ENCODE assay signal across 25 cellular contexts in genomic region chr6:163122365-163122764, GRCh38.
DNase-seq lines count a peak whose midpoint lies in the region; ATAC-seq and TF ChIP-seq lines count a peak whose summit lies in the region.
"Had no signal": no experiment of that assay in that cellular context is flagged by ENCODE, and none has a peak within 500 bp of the region (broad histone marks: within the 10 kb centered on the region; RNA-seq: fewer than 3 reads in every experiment).

No MANE protein-coding gene starts in this region.

- CTCF ChIA-PET in WTC11 (lab: Charles Lee), result no interaction called here

- in situ Hi-C loops in KBM-7 (cut with MboI; ENCODE audit: low pct_unique_long_range_greater_than_20kb, low sequenced_read_pairs), result no loop called here

- H3K4me3 Mint-ChIP-seq in WTC11, result no peak overlapping the region; the same call in 1 of the 2 replicates
- H3K4me3 Mint-ChIP-seq in activated T-helper 17 cell treated with anti-CD3 and anti-CD28 coated beads, Interleukin-2, amount 50 U/mL, for 72 hours, result no peak overlapping the region
- H3K4me3 Mint-ChIP-seq: activated CD4-positive, alpha-beta memory T cell treated with anti-CD3 and anti-CD28 coated beads, Interleukin-2, amount 10 ng/mL, durations not matched to agents 7 days and 5 days; activated naive CD8-positive, alpha-beta T cell; mesothelial cell of epicardium had no signal

- H3K4me1 Mint-ChIP-seq in WTC11, result peaks cover 33% of the 10 kb centered on the region
- H3K4me1 Mint-ChIP-seq in activated T-helper 17 cell treated with anti-CD3 and anti-CD28 coated beads, Interleukin-2, amount 50 U/mL, for 72 hours, result no peaks in the 10 kb centered on the region
- H3K4me1 Mint-ChIP-seq: activated CD4-positive, alpha-beta memory T cell treated with anti-CD3 and anti-CD28 coated beads, Interleukin-2, amount 10 ng/mL, durations not matched to agents 7 days and 5 days; mesothelial cell of epicardium; naive B cell had no signal

- H3K9me3 Mint-ChIP-seq in WTC11, result peaks cover 22% of the 10 kb centered on the region
- H3K9me3 Mint-ChIP-seq in activated T-helper 17 cell treated with anti-CD3 and anti-CD28 coated beads, Interleukin-2, amount 50 U/mL, for 72 hours, result peaks cover 6% of the 10 kb centered on the region
- H3K9me3 Mint-ChIP-seq: activated CD4-positive, alpha-beta memory T cell treated with anti-CD3 and anti-CD28 coated beads, Interleukin-2, amount 10 ng/mL, durations not matched to agents 7 days and 5 days had no signal

- DNase-seq in DMS53 (lab: John Stamatoyannopoulos, UW) (peak; percentile 93), KBM-7 (peak; percentile 1), NCI-H69 (lab: John Stamatoyannopoulos, UW) (peak; percentile 84), WTC11 (ENCODE audit: low spot score) (no peak), RKO (ENCODE audit: low spot score) (no peak)
- DNase-seq: activated CD4-positive, alpha-beta memory T cell treated with anti-CD3 and anti-CD28 coated beads, Interleukin-2, amount 10 ng/mL, durations not matched to agents 7 days and 5 days; activated CD4-positive, CD25-positive, alpha-beta regulatory T cell treated with anti-CD3 and anti-CD28 coated beads, Interleukin-2, amount 50 U/mL, for 72 hours; activated CD8-positive, alpha-beta memory T cell treated with anti-CD3 and anti-CD28 coated beads, Interleukin-2, amount 50 U/mL, for 48 hours; BE2C; colonic mucosa; COR-L47; DMS79; effector memory CD4-positive, alpha-beta T cell; glutamatergic neuron; naive B cell; NCI-H1105 treated with DMSO at 0.1 percent for 48 hours; NK-92 treated with Interleukin-12 subunit alpha and Interleukin-12 subunit beta, amount 100 ng/mL, for 24 hours; retina; small intestine; T-helper 1 cell; tibial artery had no signal

- ATAC-seq in WTC11, result no peak
- no peak for ATAC-seq in activated T-helper 17 cell treated with anti-CD3 and anti-CD28 coated beads, Interleukin-2, amount 50 U/mL, for 72 hours (replicated peaks)
- no peak for ATAC-seq in GM21528 (IDR thresholded peaks at IDR 0.05; ENCODE audit: low FRiP score, unreplicated experiment)

- no peaks in the 10 kb centered on the region; the same call in 1 of the 2 replicates for H3K27me3 Mint-ChIP-seq in WTC11 (ENCODE audit: low read depth)
- peaks cover 3% of the 10 kb centered on the region for H3K27me3 Mint-ChIP-seq in activated T-helper 17 cell treated with anti-CD3 and anti-CD28 coated beads, Interleukin-2, amount 50 U/mL, for 72 hours
- H3K27me3 Mint-ChIP-seq: activated CD4-positive, alpha-beta memory T cell treated with anti-CD3 and anti-CD28 coated beads, Interleukin-2, amount 10 ng/mL, durations not matched to agents 7 days and 5 days; activated naive CD8-positive, alpha-beta T cell; naive B cell had no signal

- POLR2A ChIA-PET in WTC11 (lab: Charles Lee), result no interaction called here

- peak overlapping the region; percentile 67 for H3K27ac Mint-ChIP-seq in WTC11
- H3K27ac Mint-ChIP-seq in activated T-helper 17 cell treated with anti-CD3 and anti-CD28 coated beads, Interleukin-2, amount 50 U/mL, for 72 hours, result no peak overlapping the region
- H3K27ac Mint-ChIP-seq: activated CD4-positive, alpha-beta memory T cell treated with anti-CD3 and anti-CD28 coated beads, Interleukin-2, amount 10 ng/mL, durations not matched to agents 7 days and 5 days; activated naive CD8-positive, alpha-beta T cell; mesothelial cell of epicardium; naive B cell had no signal

- TF ChIP-seq CTCF in WTC11 (IDR thresholded peaks at IDR 0.05), result no peak

- peaks cover 18% of the 10 kb centered on the region for H3K36me3 Mint-ChIP-seq in WTC11
- H3K36me3 Mint-ChIP-seq in activated T-helper 17 cell treated with anti-CD3 and anti-CD28 coated beads, Interleukin-2, amount 50 U/mL, for 72 hours (ENCODE audit: low read depth), result no peaks in the 10 kb centered on the region
- H3K36me3 Mint-ChIP-seq: activated naive CD8-positive, alpha-beta T cell; mesothelial cell of epicardium; naive B cell had no signal

TF ChIP-seq in WTC11, 78 proteins besides CTCF, POLR2A, EP300 and RAD21:
- no peak for TF ChIP-seq NFE2L1 (CRISPR knock-in tag; IDR thresholded peaks at IDR 0.05)
- no peak for TF ChIP-seq NFYB (CRISPR knock-in tag; conservative IDR thresholded peaks at IDR 0.05; ENCODE audit: low read depth)
- no peak for TF ChIP-seq ZNF138 (CRISPR knock-in tag; conservative IDR thresholded peaks at IDR 0.05)
- TF ChIP-seq USF1 (CRISPR knock-in tag; IDR thresholded peaks at IDR 0.05), result no peak
- TF ChIP-seq TP53 (CRISPR knock-in tag; IDR thresholded peaks at IDR 0.05), result no peak
- no peak for TF ChIP-seq ATF2 (CRISPR knock-in tag; IDR thresholded peaks at IDR 0.05; ENCODE audit: borderline replicate concordance, low read depth)
- no peak for TF ChIP-seq ZNF512 (CRISPR knock-in tag; IDR thresholded peaks at IDR 0.05; ENCODE audit: borderline replicate concordance)
- TF ChIP-seq AR (CRISPR knock-in tag; IDR thresholded peaks at IDR 0.05), result no peak

Comparison
In these comparisons a context has a peak if more than half of its experiments do, and no peak if none do; other contexts are left out.
1. DNase-seq: peak in DMS53 (single experiment), KBM-7 (single experiment) and NCI-H69 (single experiment); none in WTC11 (single experiment) and RKO (single experiment).